In genomic region chr10:102701272-102701671, GRCh38 we compare ENCODE assay signal across 14 cellular contexts. TPM values are rescaled to one million over a fixed set of nuclear protein-coding genes. Genes with fewer than 3 reads are reported as not detected.
DNase-seq lines count a peak whose midpoint lies in the region; ATAC-seq, FAIRE-seq and TF ChIP-seq lines count a peak whose summit lies in the region.
"Had no signal": no experiment of that assay in that cellular context is flagged by ENCODE, and none has a peak within 500 bp of the region (broad histone marks: within the 10 kb centered on the region; RNA-seq: fewer than 3 reads in every experiment).

No MANE protein-coding gene starts in this region.

- WGBS in trophoblast cell (ENCODE audit: extremely low coverage, insufficient coverage, insufficient read length) = no CpG with 5 or more reads among the region's 3 CpGs

- H2BK120ac ChIP-seq in trophoblast cell (ENCODE audit: insufficient read depth, low read length, poor library complexity) = no peak overlapping the region

- no peak overlapping the region for H3K27ac ChIP-seq in trophoblast cell (ENCODE audit: low read depth, low read length)

- H2BK12ac ChIP-seq in trophoblast cell (ENCODE audit: low read length) = no peak overlapping the region

- peaks cover 44% of the 10 kb centered on the region for H3K36me3 Mint-ChIP-seq in dendritic cell treated with granulocyte-macrophage colony-stimulating factor and Interleukin-4, amounts not matched to agents 40 ng/mL and 50 ng/mL, for 4 days (ENCODE audit: low read depth)

- H3K27me3 Mint-ChIP-seq in dendritic cell treated with granulocyte-macrophage colony-stimulating factor and Interleukin-4, amounts not matched to agents 40 ng/mL and 50 ng/mL, for 4 days = no peaks in the 10 kb centered on the region

- no peak for ATAC-seq in GM21367 (IDR thresholded peaks at IDR 0.05; ENCODE audit: unreplicated experiment)

- no peak overlapping the region for H4K91ac ChIP-seq in trophoblast cell (ENCODE audit: low read depth, low read length)

- H3K4me1 ChIP-seq in trophoblast cell (ENCODE audit: control insufficient read depth in 1 of 2, insufficient read depth in 2 of 2, low read length in 2 of 2) = no peaks in the 10 kb centered on the region

- H3K9me3 ChIP-seq in trophoblast cell (ENCODE audit: insufficient read depth, low read depth, low read length) = no peaks in the 10 kb centered on the region

- no peak overlapping the region for H3K4me3 ChIP-seq in trophoblast cell (ENCODE audit: low read depth, low read length)

- intact Hi-C loops in dendritic cell treated with granulocyte-macrophage colony-stimulating factor and Interleukin-4, amounts not matched to agents 40 ng/mL and 50 ng/mL, for 4 days (cut with micrococcal nuclease) = no loop called here

- H3K14ac ChIP-seq in trophoblast cell (ENCODE audit: low read length) = no peak overlapping the region

- no peak overlapping the region for H2AFZ ChIP-seq in trophoblast cell (ENCODE audit: insufficient read depth, low read length, poor library complexity)

- H2BK5ac ChIP-seq in trophoblast cell (ENCODE audit: low read depth, low read length, poor library complexity) = no peak overlapping the region

- peak overlapping the region; percentile 45 for H3K9ac ChIP-seq in trophoblast cell (ENCODE audit: low read length)

- peaks cover 27% of the 10 kb centered on the region for H3K4me1 Mint-ChIP-seq in dendritic cell treated with granulocyte-macrophage colony-stimulating factor and Interleukin-4, amounts not matched to agents 40 ng/mL and 50 ng/mL, for 4 days (ENCODE audit: low read depth)

- H3K9me3 Mint-ChIP-seq in dendritic cell treated with granulocyte-macrophage colony-stimulating factor and Interleukin-4, amounts not matched to agents 40 ng/mL and 50 ng/mL, for 4 days = no peaks in the 10 kb centered on the region

- no peak overlapping the region for H3K18ac ChIP-seq in trophoblast cell (ENCODE audit: low read length)

- no peak overlapping the region for H3K4me2 ChIP-seq in trophoblast cell (ENCODE audit: low read length)

- no peak overlapping the region for H4K12ac ChIP-seq in trophoblast cell (ENCODE audit: low read depth, low read length)

- H3K79me2 ChIP-seq in trophoblast cell (ENCODE audit: control insufficient read depth, insufficient read depth, low read length, poor library complexity) = no peaks in the 10 kb centered on the region

- no peak overlapping the region for H4K8ac ChIP-seq in trophoblast cell (ENCODE audit: low read depth, low read length)

- no peaks in the 10 kb centered on the region for H3K79me1 ChIP-seq in trophoblast cell (ENCODE audit: low read length)

- H3K27ac Mint-ChIP-seq in dendritic cell treated with granulocyte-macrophage colony-stimulating factor and Interleukin-4, amounts not matched to agents 40 ng/mL and 50 ng/mL, for 4 days = peak overlapping the region; percentile 61

- no peak overlapping the region for H3K4me3 Mint-ChIP-seq in dendritic cell treated with granulocyte-macrophage colony-stimulating factor and Interleukin-4, amounts not matched to agents 40 ng/mL and 50 ng/mL, for 4 days

- no peak for TF ChIP-seq POLR2A in GM12891 (IDR thresholded peaks at IDR 0.05; ENCODE audit: low read depth, low read length)

- H3K36me3 ChIP-seq in trophoblast cell (ENCODE audit: control insufficient read depth in 1 of 2, insufficient read depth in 2 of 2, low read length in 2 of 2) = peaks cover 2 to 8% of the 10 kb centered on the region in 2 experiments

- H3K27me3 ChIP-seq in trophoblast cell (ENCODE audit: insufficient read depth, low read length) = no peaks in the 10 kb centered on the region

- DNase-seq in GM12891 (ENCODE audit: insufficient read length, low spot score) (no peak), MV-4-11 (lab: John Stamatoyannopoulos, UW) (peak; percentile 82), trophoblast cell (no peak), retina (no peak)
- DNase-seq in activated effector memory CD4-positive, alpha-beta T cell treated with Interleukin-2 at 50 U/mL for 16 hours = no peak
- DNase-seq: C1 segment of cervical spinal cord, HCEC 1CT, Kasumi-1, NCI-H187 treated with DMSO at 0.1 percent for 48 hours, NCI-H2171, NCI-H510A, RPMI8226 had no signal

- H2AK5ac ChIP-seq in trophoblast cell (ENCODE audit: low read length) = no peak overlapping the region

- no peak overlapping the region for H3K23ac ChIP-seq in trophoblast cell (ENCODE audit: low read length)

- no peak for FAIRE-seq in GM12891 (lab: Jason Lieb, UNC)

- no peak overlapping the region for H3K4ac ChIP-seq in trophoblast cell (ENCODE audit: low read depth, low read length)

TF ChIP-seq in GM12891, 5 proteins besides CTCF, POLR2A, EP300 and RAD21:
- TF ChIP-seq POLR2AphosphoS5 (IDR thresholded peaks at IDR 0.05; ENCODE audit: low read depth, low read length) = no peak
- 0 out of 2 replicates have a peak, but pooled peaks have one; percentile 53 for TF ChIP-seq SPI1 (IDR thresholded peaks at IDR 0.05; ENCODE audit: low read depth, low read length)
- TF ChIP-seq PAX5 (IDR thresholded peaks at IDR 0.05; ENCODE audit: insufficient read depth, low read length, severe bottlenecking) = no peak
TF ChIP-seq in GM12891: peak in this region for 1.

RNA-seq across cellular contexts. Expression of gene ARL3, which starts 12.9 kb away (rescaled TPM):
- polyA plus RNA-seq in GM12891 (2012; ENCODE audit: low read depth, missing spikeins) = 9.7 TPM
- polyA plus RNA-seq in trophoblast cell (2013) = 16.3 and 18.0 TPM in 2 replicates

RNA-seq across cellular contexts. Expression of gene SFXN2, which starts 13.2 kb away (rescaled TPM):
- 15.4 TPM for polyA plus RNA-seq in GM12891 (2012; ENCODE audit: low read depth, missing spikeins)
- 9.0 and 9.4 TPM in 2 replicates for polyA plus RNA-seq in trophoblast cell (2013)

RNA-seq across cellular contexts. Expression of gene WBP1L, which starts 42.5 kb away (rescaled TPM):
- 13.8 TPM for polyA plus RNA-seq in GM12891 (2012; ENCODE audit: low read depth, missing spikeins)
- 65.4 and 67.3 TPM in 2 replicates for polyA plus RNA-seq in trophoblast cell (2013)

RNA-seq across cellular contexts. Expression of gene TRIM8, which starts 57.0 kb away (rescaled TPM):
- polyA plus RNA-seq in GM12891 (2012; ENCODE audit: low read depth, missing spikeins) = 33.9 TPM
- 36.7 and 37.2 TPM in 2 replicates for polyA plus RNA-seq in trophoblast cell (2013)
